In the genomic region with DNA sequence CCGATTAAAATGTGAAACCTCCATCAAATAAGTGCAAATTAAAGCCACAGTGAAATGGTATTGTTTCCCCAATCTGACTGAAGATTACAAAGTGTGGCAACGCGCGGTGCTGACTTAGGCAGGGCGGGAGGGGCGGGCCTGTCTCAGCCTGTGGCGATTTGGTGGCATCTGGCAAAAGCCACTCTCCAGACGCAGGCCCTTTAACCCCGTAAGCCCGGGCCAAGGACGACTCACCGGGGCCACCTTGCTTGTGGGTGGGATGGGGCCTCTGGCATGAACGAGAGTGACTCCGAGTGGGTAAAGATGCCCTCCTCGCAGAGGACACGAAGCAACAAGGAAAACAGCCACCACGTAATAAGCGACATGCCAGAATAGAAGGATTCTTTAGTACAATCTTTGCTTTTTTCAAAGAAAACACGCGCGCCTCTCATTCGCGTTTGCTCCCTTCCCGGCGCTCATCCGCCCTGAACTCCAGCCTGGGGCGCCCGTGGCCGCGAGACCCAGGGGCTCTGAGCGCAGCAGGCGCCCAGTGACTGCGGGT, we compare ENCODE assay signal across 1 cellular context.
TF ChIP-seq lines count a peak whose summit lies in the region.

No MANE protein-coding gene starts in this region.

TF ChIP-seq in HCT116, 20 proteins besides CTCF, POLR2A, EP300 and RAD21 (continued from another document):
- TF ChIP-seq ELF1 (IDR thresholded peaks at IDR 0.05; ENCODE audit: borderline replicate concordance, low read depth), result no peak
- TF ChIP-seq, protein P1, sequence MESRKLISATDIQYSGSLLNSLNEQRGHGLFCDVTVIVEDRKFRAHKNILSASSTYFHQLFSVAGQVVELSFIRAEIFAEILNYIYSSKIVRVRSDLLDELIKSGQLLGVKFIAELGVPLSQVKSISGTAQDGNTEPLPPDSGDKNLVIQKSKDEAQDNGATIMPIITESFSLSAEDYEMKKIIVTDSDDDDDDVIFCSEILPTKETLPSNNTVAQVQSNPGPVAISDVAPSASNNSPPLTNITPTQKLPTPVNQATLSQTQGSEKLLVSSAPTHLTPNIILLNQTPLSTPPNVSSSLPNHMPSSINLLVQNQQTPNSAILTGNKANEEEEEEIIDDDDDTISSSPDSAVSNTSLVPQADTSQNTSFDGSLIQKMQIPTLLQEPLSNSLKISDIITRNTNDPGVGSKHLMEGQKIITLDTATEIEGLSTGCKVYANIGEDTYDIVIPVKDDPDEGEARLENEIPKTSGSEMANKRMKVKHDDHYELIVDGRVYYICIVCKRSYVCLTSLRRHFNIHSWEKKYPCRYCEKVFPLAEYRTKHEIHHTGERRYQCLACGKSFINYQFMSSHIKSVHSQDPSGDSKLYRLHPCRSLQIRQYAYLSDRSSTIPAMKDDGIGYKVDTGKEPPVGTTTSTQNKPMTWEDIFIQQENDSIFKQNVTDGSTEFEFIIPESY (IDR thresholded peaks at IDR 0.05; ENCODE audit: extremely low read depth, insufficient replicate concordance, low read length), result no peak
- TF ChIP-seq TCF7L2 (IDR thresholded peaks at IDR 0.05; ENCODE audit: borderline replicate concordance, extremely low read depth, insufficient read depth, insufficient read length), result no peak
- TF ChIP-seq ZNF274 (IDR thresholded peaks at IDR 0.05; ENCODE audit: low read depth, low read length), result no peak
- TF ChIP-seq, protein P2, sequence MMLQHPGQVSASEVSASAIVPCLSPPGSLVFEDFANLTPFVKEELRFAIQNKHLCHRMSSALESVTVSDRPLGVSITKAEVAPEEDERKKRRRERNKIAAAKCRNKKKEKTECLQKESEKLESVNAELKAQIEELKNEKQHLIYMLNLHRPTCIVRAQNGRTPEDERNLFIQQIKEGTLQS (IDR thresholded peaks at IDR 0.05), result no peak
- no peak for TF ChIP-seq YY1 (IDR thresholded peaks at IDR 0.05; ENCODE audit: extremely low read depth, insufficient replicate concordance, low read depth, low read length)
- no peak for TF ChIP-seq CEBPB (IDR thresholded peaks at IDR 0.05; ENCODE audit: low read depth)
- no peak for TF ChIP-seq SIN3A (IDR thresholded peaks at IDR 0.05; ENCODE audit: low read depth)
- no peak for TF ChIP-seq ZFX (IDR thresholded peaks at IDR 0.05)
- no peak for TF ChIP-seq EZH2 (IDR thresholded peaks at IDR 0.05)
- TF ChIP-seq EGR1 (IDR thresholded peaks at IDR 0.05; ENCODE audit: low read depth), result no peak
- TF ChIP-seq CBX3 (IDR thresholded peaks at IDR 0.05; ENCODE audit: low read depth), result no peak
- TF ChIP-seq, protein P3, sequence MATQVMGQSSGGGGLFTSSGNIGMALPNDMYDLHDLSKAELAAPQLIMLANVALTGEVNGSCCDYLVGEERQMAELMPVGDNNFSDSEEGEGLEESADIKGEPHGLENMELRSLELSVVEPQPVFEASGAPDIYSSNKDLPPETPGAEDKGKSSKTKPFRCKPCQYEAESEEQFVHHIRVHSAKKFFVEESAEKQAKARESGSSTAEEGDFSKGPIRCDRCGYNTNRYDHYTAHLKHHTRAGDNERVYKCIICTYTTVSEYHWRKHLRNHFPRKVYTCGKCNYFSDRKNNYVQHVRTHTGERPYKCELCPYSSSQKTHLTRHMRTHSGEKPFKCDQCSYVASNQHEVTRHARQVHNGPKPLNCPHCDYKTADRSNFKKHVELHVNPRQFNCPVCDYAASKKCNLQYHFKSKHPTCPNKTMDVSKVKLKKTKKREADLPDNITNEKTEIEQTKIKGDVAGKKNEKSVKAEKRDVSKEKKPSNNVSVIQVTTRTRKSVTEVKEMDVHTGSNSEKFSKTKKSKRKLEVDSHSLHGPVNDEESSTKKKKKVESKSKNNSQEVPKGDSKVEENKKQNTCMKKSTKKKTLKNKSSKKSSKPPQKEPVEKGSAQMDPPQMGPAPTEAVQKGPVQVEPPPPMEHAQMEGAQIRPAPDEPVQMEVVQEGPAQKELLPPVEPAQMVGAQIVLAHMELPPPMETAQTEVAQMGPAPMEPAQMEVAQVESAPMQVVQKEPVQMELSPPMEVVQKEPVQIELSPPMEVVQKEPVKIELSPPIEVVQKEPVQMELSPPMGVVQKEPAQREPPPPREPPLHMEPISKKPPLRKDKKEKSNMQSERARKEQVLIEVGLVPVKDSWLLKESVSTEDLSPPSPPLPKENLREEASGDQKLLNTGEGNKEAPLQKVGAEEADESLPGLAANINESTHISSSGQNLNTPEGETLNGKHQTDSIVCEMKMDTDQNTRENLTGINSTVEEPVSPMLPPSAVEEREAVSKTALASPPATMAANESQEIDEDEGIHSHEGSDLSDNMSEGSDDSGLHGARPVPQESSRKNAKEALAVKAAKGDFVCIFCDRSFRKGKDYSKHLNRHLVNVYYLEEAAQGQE (IDR thresholded peaks at IDR 0.05; ENCODE audit: low read depth), result no peak
- no peak for TF ChIP-seq JUND (IDR thresholded peaks at IDR 0.05)
- no peak for TF ChIP-seq FOSL1 (IDR thresholded peaks at IDR 0.05; ENCODE audit: low read depth)
- TF ChIP-seq, protein P4, sequence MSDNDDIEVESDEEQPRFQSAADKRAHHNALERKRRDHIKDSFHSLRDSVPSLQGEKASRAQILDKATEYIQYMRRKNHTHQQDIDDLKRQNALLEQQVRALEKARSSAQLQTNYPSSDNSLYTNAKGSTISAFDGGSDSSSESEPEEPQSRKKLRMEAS (IDR thresholded peaks at IDR 0.05), result no peak
- TF ChIP-seq SP1 (IDR thresholded peaks at IDR 0.05; ENCODE audit: low read depth), result no peak
